ENCODE assay signal across 31 cellular contexts in the genomic region with DNA sequence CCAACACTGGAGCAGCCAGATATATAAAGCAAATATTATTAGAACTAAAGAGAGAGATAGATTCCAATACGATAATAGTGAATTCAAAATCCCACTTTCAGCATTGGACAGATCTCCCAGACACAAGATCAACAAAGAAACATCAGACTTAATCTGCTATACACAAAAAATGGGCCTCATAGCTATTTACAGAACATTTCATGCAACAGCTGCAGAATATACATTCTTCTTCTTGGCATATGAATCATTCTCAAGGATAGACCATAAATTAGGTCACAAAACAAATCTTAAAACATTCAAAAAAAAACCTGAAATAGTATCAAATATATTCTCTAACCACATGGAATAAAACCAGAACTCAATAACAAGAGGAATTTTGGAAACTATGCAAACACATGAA.
"Had no signal": no experiment of that assay in that cellular context is flagged by ENCODE, and none has a peak within 500 bp of the region (broad histone marks: within the 10 kb centered on the region; RNA-seq: fewer than 3 reads in every experiment).

No MANE protein-coding gene starts in this region.

- H3K27me3 ChIP-seq: body of pancreas, cardiac muscle cell, gastrocnemius medialis, right lobe of liver, testis, transverse colon, uterus had no signal

- H3K4me3 ChIP-seq: body of pancreas, cardiac muscle cell, coronary artery, gastrocnemius medialis, left ventricle myocardium inferior, lung, mucosa of descending colon, right lobe of liver, skin epidermis, testis, transverse colon, uterus had no signal

- H3K4me3 Mint-ChIP-seq: activated B cell treated with CpG ODN at 0.5 μM for 24 hours; activated CD8-positive, alpha-beta memory T cell treated with anti-CD3 and anti-CD28 coated beads, Interleukin-2, amount 10 ng/mL, durations not matched to agents 7 days and 5 days; activated CD8-positive, alpha-beta T cell treated with anti-CD3 and anti-CD28 coated beads for 36 hours; activated naive CD4-positive, alpha-beta T cell treated with anti-CD3 and anti-CD28 coated beads, Interleukin-2, amount 50 U/mL, for 24 hours; activated naive CD8-positive, alpha-beta T cell treated with anti-CD3 and anti-CD28 coated beads, Interleukin-2, amount 50 U/mL, for 24 hours; effector memory CD8-positive, alpha-beta T cell; nephron; T-cell had no signal

- H3K4me1 ChIP-seq: body of pancreas, gastrocnemius medialis, left ventricle myocardium inferior, right lobe of liver, testis, transverse colon, uterus had no signal

- H3K9me3 ChIP-seq: body of pancreas, gastrocnemius medialis, mucosa of descending colon, right lobe of liver, testis, transverse colon had no signal

- H3K27ac Mint-ChIP-seq: activated B cell treated with CpG ODN at 0.5 μM for 24 hours; activated CD8-positive, alpha-beta memory T cell treated with anti-CD3 and anti-CD28 coated beads, Interleukin-2, amount 10 ng/mL, durations not matched to agents 7 days and 5 days; activated CD8-positive, alpha-beta T cell treated with anti-CD3 and anti-CD28 coated beads for 36 hours; activated naive CD4-positive, alpha-beta T cell treated with anti-CD3 and anti-CD28 coated beads, Interleukin-2, amount 50 U/mL, for 24 hours; activated naive CD8-positive, alpha-beta T cell treated with anti-CD3 and anti-CD28 coated beads, Interleukin-2, amount 50 U/mL, for 24 hours; activated T-helper 2 cell treated with anti-CD3 and anti-CD28 coated beads, Interferon-gamma antibody, Interleukin-2, Interleukin-4, amounts not matched to agents 10 μg/mL and 5 μg/mL and 100 μg/mL, durations not matched to agents 14 hours and 24 hours and 36 hours; effector memory CD8-positive, alpha-beta T cell; nephron; progenitor cell of endocrine pancreas; T-cell had no signal

- H3K27me3 Mint-ChIP-seq: activated B cell treated with CpG ODN at 0.5 μM for 24 hours; activated CD8-positive, alpha-beta memory T cell treated with anti-CD3 and anti-CD28 coated beads, Interleukin-2, amount 10 ng/mL, durations not matched to agents 7 days and 5 days; activated CD8-positive, alpha-beta T cell treated with anti-CD3 and anti-CD28 coated beads for 36 hours; activated naive CD4-positive, alpha-beta T cell treated with anti-CD3 and anti-CD28 coated beads, Interleukin-2, amount 50 U/mL, for 24 hours; activated naive CD8-positive, alpha-beta T cell treated with anti-CD3 and anti-CD28 coated beads, Interleukin-2, amount 50 U/mL, for 24 hours; effector memory CD8-positive, alpha-beta T cell; progenitor cell of endocrine pancreas; T-cell had no signal

- H3K27ac ChIP-seq: body of pancreas, cardiac muscle cell, coronary artery, gastrocnemius medialis, left ventricle myocardium inferior, right lobe of liver, skin epidermis, testis, transverse colon, uterus had no signal

- H3K4me1 Mint-ChIP-seq: activated B cell treated with CpG ODN at 0.5 μM for 24 hours; activated CD8-positive, alpha-beta memory T cell treated with anti-CD3 and anti-CD28 coated beads, Interleukin-2, amount 10 ng/mL, durations not matched to agents 7 days and 5 days; activated naive CD4-positive, alpha-beta T cell treated with anti-CD3 and anti-CD28 coated beads, Interleukin-2, amount 50 U/mL, for 24 hours; activated naive CD8-positive, alpha-beta T cell treated with anti-CD3 and anti-CD28 coated beads, Interleukin-2, amount 50 U/mL, for 24 hours; nephron; T-cell had no signal

- H3K9me3 Mint-ChIP-seq: activated T-helper 2 cell treated with anti-CD3 and anti-CD28 coated beads, Interferon-gamma antibody, Interleukin-2, Interleukin-4, amounts not matched to agents 10 μg/mL and 5 μg/mL and 100 μg/mL, durations not matched to agents 14 hours and 24 hours and 36 hours had no signal

- H3K36me3 Mint-ChIP-seq: activated CD8-positive, alpha-beta memory T cell treated with anti-CD3 and anti-CD28 coated beads, Interleukin-2, amount 10 ng/mL, durations not matched to agents 7 days and 5 days had no signal

- DNase-seq: activated B cell treated with CpG ODN at 0.5 μM for 24 hours; activated CD4-positive, alpha-beta T cell treated with anti-CD3 and anti-CD28 coated beads, Interleukin-2, amount 50 U/mL, for 1 hour; activated CD8-positive, alpha-beta memory T cell treated with anti-CD3 and anti-CD28 coated beads, Interleukin-2, amount 10 ng/mL, durations not matched to agents 7 days and 5 days; activated CD8-positive, alpha-beta T cell treated with anti-CD3 and anti-CD28 coated beads for 36 hours; activated naive CD8-positive, alpha-beta T cell treated with anti-CD3 and anti-CD28 coated beads, Interleukin-2, amount 50 U/mL, for 24 hours; activated T-cell treated with anti-CD3 and anti-CD28 coated beads, Interleukin-2, amount 50 U/mL, for 48 hours; anterior cingulate cortex; body of pancreas; cerebellar nuclear complex; effector memory CD8-positive, alpha-beta T cell; gastrocnemius medialis; glutamatergic neuron; islet precursor cell; left ventricle myocardium inferior; mucosa of descending colon; right lobe of liver; stimulated activated CD4-positive, alpha-beta T cell treated with anti-CD3 and anti-CD28 coated beads, Interleukin-12 subunit alpha, Interleukin-12 subunit beta, amount 100 ng/mL, for 4 hours; stimulated activated CD4-positive, alpha-beta T cell treated with anti-CD3 and anti-CD28 coated beads, Interleukin-4, amount 100 ng/mL, for 1 hour; stimulated activated naive CD8-positive, alpha-beta T cell treated with anti-CD3 and anti-CD28 coated beads, Interleukin-15, Interleukin-2, amounts not matched to agents 100 U/mL and 50 U/mL, for 24 hours; T-cell; testis; transverse colon; uterus had no signal

- H3K36me3 ChIP-seq: cardiac muscle cell, gastrocnemius medialis, left ventricle myocardium inferior, right lobe of liver, transverse colon, uterus had no signal
